In genomic region chr9:137312852-137313325, GRCh38 we compare ENCODE assay signal across 1 cellular context.
TF ChIP-seq lines count a peak whose summit lies in the region.

No MANE protein-coding gene starts in this region.

TF ChIP-seq in IMR-90, 13 proteins besides CTCF, POLR2A, EP300 and RAD21 (continued from another document):
- no peak for TF ChIP-seq SMC3 (IDR thresholded peaks at IDR 0.05; ENCODE audit: low read depth, low read length)
- TF ChIP-seq CEBPB (IDR thresholded peaks at IDR 0.05; ENCODE audit: low read depth, low read length), result no peak
- no peak for TF ChIP-seq MAZ (IDR thresholded peaks at IDR 0.05; ENCODE audit: borderline replicate concordance, low read depth, low read length)
- no peak for TF ChIP-seq RFX5 (IDR thresholded peaks at IDR 0.05; ENCODE audit: low read depth, low read length)
- no peak for TF ChIP-seq RCOR1 (IDR thresholded peaks at IDR 0.05; ENCODE audit: insufficient replicate concordance, low read length)
